ENCODE assay signal across 8 cellular contexts in the genomic region with DNA sequence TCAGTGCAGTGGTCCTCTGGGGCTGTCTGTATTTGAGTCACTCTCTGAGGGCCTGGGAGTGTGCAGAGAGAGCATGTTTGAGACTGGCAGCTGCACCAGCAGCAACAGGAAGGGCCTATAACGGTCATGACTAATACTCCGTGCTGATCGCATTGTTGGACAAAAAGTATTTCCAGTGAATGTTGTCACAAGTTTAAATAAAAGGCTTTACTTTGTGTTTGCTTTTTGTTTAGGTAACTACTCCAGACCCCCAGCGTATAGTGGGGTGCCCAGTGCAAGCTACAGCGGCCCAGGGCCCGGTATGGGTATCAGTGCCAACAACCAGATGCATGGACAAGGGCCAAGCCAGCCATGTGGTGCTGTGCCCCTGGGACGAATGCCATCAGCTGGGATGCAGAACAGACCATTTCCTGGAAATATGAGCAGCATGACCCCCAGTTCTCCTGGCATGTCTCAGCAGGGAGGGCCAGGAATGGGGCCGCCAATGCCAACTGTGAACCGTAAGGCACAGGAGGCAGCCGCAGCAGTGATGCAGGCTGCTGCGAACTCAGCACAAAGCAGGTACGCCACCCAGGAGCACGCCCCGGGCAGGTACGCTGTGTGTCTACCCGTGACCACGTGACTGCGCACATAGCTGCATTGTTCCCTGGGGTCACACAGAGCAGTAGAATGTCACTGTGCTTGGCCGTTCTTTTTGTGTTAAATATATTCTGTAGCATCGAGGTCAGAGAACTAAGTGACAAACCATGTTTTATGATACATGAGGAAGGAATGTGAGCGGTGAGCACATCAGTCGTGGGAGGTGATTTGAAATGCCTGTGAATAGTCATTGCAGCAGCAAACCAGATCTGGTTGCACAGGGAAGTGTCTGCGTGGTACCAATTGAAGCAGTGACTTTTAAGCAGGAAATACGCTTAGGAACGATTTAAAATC.
A peak's percentile ranks its signal among the peaks of the same experiment; 100 is the strongest.
DNase-seq lines count a peak whose midpoint lies in the region; ATAC-seq and TF ChIP-seq lines count a peak whose summit lies in the region.

No MANE protein-coding gene starts in this region.

- WGBS in right cardiac atrium, result 64% methylated on average over 25 of the region's 25 CpGs
- WGBS in smooth muscle cell (ENCODE audit: low lambda C conversion rate), result 57% methylated on average over 25 of the region's 25 CpGs

- H3K4me3 ChIP-seq in right cardiac atrium (ENCODE audit: low read length) (no peak overlapping the region), smooth muscle cell (no peak overlapping the region)

- no peaks in the 10 kb centered on the region for H3K36me3 ChIP-seq in smooth muscle cell (ENCODE audit: low read depth)

- ATAC-seq in right cardiac atrium, result peak; percentile 51 to 74
- ATAC-seq in activated CD4-positive, CD25-positive, alpha-beta regulatory T cell treated with anti-CD3 and anti-CD28 coated beads, Interleukin-2, amount 50 U/mL, for 24 hours, result no peak

- peaks cover 40% of the 10 kb centered on the region for H3F3A ChIP-seq in smooth muscle cell (ENCODE audit: low read depth)

- H3K27ac ChIP-seq in angular gyrus (ENCODE audit: low read depth, low read length) (peak overlapping the region; percentile 14), right cardiac atrium (ENCODE audit: low read length) (peak overlapping the region; percentile 4), smooth muscle cell (ENCODE audit: low read depth) (peak overlapping the region; percentile 96)

- H4K20me1 ChIP-seq in smooth muscle cell (ENCODE audit: low read depth), result peaks cover 51% of the 10 kb centered on the region

- intact Hi-C loops in right cardiac atrium (cut with DNase I), result no loop called here

- H3K4me1 ChIP-seq in right cardiac atrium (ENCODE audit: control insufficient read depth, insufficient read depth, low read length) (peaks cover 19% of the 10 kb centered on the region), smooth muscle cell (ENCODE audit: low read depth) (peaks cover 35% of the 10 kb centered on the region)

- H3K79me2 ChIP-seq in smooth muscle cell (ENCODE audit: low read depth), result no peaks in the 10 kb centered on the region

- H3K9me3 ChIP-seq in right cardiac atrium (ENCODE audit: control insufficient read depth, low read length), result no peaks in the 10 kb centered on the region
- H3K9me3 ChIP-seq in smooth muscle cell (replicated peaks; ENCODE audit: low read depth), result no peaks in the 10 kb centered on the region

- no peak for TF ChIP-seq CTCF in smooth muscle cell (IDR thresholded peaks at IDR 0.05; ENCODE audit: borderline replicate concordance, insufficient read depth, poor library complexity, severe bottlenecking)

- DNase-seq in HS-5 (ENCODE audit: low read depth), result peak; percentile 89
- peak; percentile 70 to 83 (median 79) for DNase-seq in right cardiac atrium
- no peak for DNase-seq in smooth muscle cell (lab: John Stamatoyannopoulos, UW; ENCODE audit: unreplicated experiment)
- no peak for DNase-seq in NCI-H1417 (lab: John Stamatoyannopoulos, UW)
- DNase-seq in middle frontal gyrus (ENCODE audit: extremely low spot score, low spot score), result no peak
- DNase-seq in NCI-H748 (lab: John Stamatoyannopoulos, UW; ENCODE audit: unreplicated experiment), result no peak

- H3K27me3 ChIP-seq in right cardiac atrium (ENCODE audit: control insufficient read depth, insufficient read depth) (no peaks in the 10 kb centered on the region), smooth muscle cell (ENCODE audit: low read depth) (no peaks in the 10 kb centered on the region)

- peak overlapping the region; percentile 79 for H3K9ac ChIP-seq in smooth muscle cell (ENCODE audit: low read depth)

- H2AFZ ChIP-seq in smooth muscle cell (ENCODE audit: low read depth), result no peak overlapping the region

- H3K4me2 ChIP-seq in smooth muscle cell, result peak overlapping the region; percentile 66

Comparison
In these comparisons a context has a peak if more than half of its experiments do, and no peak if none do; other contexts are left out.
1. DNase-seq: peak in HS-5 (single experiment) and right cardiac atrium (3 of 3); none in smooth muscle cell (single experiment), NCI-H1417 (0 of 3), middle frontal gyrus (single experiment) and NCI-H748 (single experiment).
2. H3K27ac ChIP-seq: peak in every context shown above with its lines; median percentile 96 in smooth muscle cell; 14 in angular gyrus; 4 in right cardiac atrium.
3. ATAC-seq: peak in right cardiac atrium (2 of 2); none in activated CD4-positive, CD25-positive, alpha-beta regulatory T cell treated with anti-CD3 and anti-CD28 coated beads, Interleukin-2, amount 50 U/mL, for 24 hours (0 of 2).